Comparison of ENCODE assay signal across 9 cellular contexts in genomic region chr12:116662612-116663144, GRCh38.
A peak's percentile ranks its signal among the peaks of the same experiment; 100 is the strongest.
DNase-seq lines count a peak whose midpoint lies in the region; TF ChIP-seq lines count a peak whose summit lies in the region.
"Had no signal": no experiment of that assay in that cellular context is flagged by ENCODE, and none has a peak within 500 bp of the region (broad histone marks: within the 10 kb centered on the region; RNA-seq: fewer than 3 reads in every experiment).

No MANE protein-coding gene starts in this region.

- peaks cover 12% of the 10 kb centered on the region for H3K4me1 ChIP-seq in testis
- H3K4me1 ChIP-seq in HAP-1, result no peaks in the 10 kb centered on the region

- intact Hi-C loops in testis (cut with DNase I; ENCODE audit: low total_unique reads), result no loop called here

- H3K27me3 ChIP-seq in testis (no peaks in the 10 kb centered on the region), HAP-1 (ENCODE audit: low read depth) (no peaks in the 10 kb centered on the region)

- no peaks in the 10 kb centered on the region for H3K36me3 ChIP-seq in testis (ENCODE audit: low read depth, missing control alignments)
- no peaks in the 10 kb centered on the region for H3K36me3 ChIP-seq in HAP-1 (replicated peaks)

- no peak for TF ChIP-seq CTCF in testis (IDR thresholded peaks at IDR 0.05)

- no peaks in the 10 kb centered on the region for H3K9me3 ChIP-seq in testis
- H3K9me3 ChIP-seq in HAP-1, result no peaks in the 10 kb centered on the region

- in situ Hi-C loops in HAP-1 (cut with MboI; ENCODE audit: low sequenced_read_pairs), result no loop called here

- H3K4me3 ChIP-seq in testis (peak overlapping the region in 1 of 2 donors; percentile 43), HAP-1 (no peak overlapping the region)

- DNase-seq in SIG-M5 treated with dmso at 0.1 percent for 504 hours (lab: John Stamatoyannopoulos, UW; ENCODE audit: unreplicated experiment), result peak; percentile 33
- DNase-seq in SIG-M5 (lab: John Stamatoyannopoulos, UW), result no peak
- DNase-seq in hippocampal formation (lab: John Stamatoyannopoulos, UW), result peak; percentile 2 to 9
- peak; percentile 58 for DNase-seq in testis
- no peak for DNase-seq in HT-29 (ENCODE audit: low spot score)
- DNase-seq in HAP-1 (ENCODE audit: low spot score in 2 of 2), result no peak
- DNase-seq in COLO829 (ENCODE audit: low spot score), result no peak
- DNase-seq: NK-92 treated with Interleukin-12 subunit alpha and Interleukin-12 subunit beta, amount 100 ng/mL, for 24 hours had no signal

- no peak overlapping the region for H3K27ac ChIP-seq in testis

- TF ChIP-seq POLR2A in testis (IDR thresholded peaks at IDR 0.05), result no peak

- 23 to 33% methylated on average over 4 to 21 of the region's 21 CpGs for WGBS in testis, 2 donors

TF ChIP-seq in PFSK-1, 5 proteins besides CTCF, POLR2A, EP300 and RAD21:
- TF ChIP-seq TAF1 (IDR thresholded peaks at IDR 0.05; ENCODE audit: borderline replicate concordance, insufficient read depth, low read length) (no peak), POLR2AphosphoS5 (IDR thresholded peaks at IDR 0.05; ENCODE audit: low read depth, low read length) (no peak), FOXP2 (optimal IDR thresholded peaks at IDR 0.05; ENCODE audit: borderline replicate concordance, extremely low read depth, extremely low read length, insufficient read depth) (peak; percentile 54)

Comparison
In these comparisons a context has a peak if more than half of its experiments do, and no peak if none do; other contexts are left out.
1. DNase-seq: peak in SIG-M5 treated with dmso at 0.1 percent for 504 hours (single experiment), hippocampal formation (2 of 2) and testis (single experiment); none in SIG-M5 (single experiment), HT-29 (single experiment), HAP-1 (0 of 2) and COLO829 (single experiment).